Comparison of ENCODE assay signal across 10 cellular contexts in the genomic region with DNA sequence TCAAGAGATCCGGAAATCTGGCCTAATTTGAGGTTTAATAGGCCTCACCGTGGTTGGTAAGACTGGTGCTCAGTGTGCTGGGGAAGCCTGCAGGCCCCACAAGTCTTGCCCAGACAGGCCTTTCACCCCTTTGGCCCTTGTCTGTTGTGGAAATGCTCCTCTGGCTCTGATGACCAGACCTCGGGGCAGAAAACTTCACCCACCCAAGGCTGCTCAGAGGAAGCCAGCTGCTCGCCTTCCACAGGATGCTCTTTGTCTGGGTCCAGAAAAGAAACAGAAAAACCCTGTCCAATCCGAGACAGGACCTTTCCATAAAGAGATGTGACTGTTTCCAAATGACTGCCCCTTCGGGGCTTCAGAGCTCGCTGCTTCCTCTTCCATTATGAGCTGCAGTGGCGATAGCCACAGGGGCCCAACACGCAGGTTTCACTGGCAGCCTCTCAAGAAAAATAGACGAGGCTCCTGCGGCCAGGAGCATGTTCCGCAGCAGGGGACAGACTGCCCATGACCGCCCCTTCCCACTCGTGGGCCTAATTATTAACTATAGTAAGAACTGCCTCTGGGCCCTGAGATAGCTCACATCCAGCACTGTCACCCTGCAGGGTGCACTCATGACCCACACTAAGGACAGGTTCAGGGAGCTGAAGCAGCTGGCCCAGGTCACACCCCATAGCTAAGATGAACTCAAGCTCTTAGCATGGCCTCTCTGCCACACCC. TPM values are rescaled to one million over a fixed set of nuclear protein-coding genes. Genes with fewer than 3 reads are reported as not detected.
DNase-seq lines count a peak whose midpoint lies in the region; ATAC-seq and TF ChIP-seq lines count a peak whose summit lies in the region.
"Had no signal": no experiment of that assay in that cellular context is flagged by ENCODE, and none has a peak within 500 bp of the region (broad histone marks: within the 10 kb centered on the region; RNA-seq: fewer than 3 reads in every experiment).

No MANE protein-coding gene starts in this region.

- WGBS in aorta, 2 donors = 65 to 69% methylated on average over 14 of the region's 14 CpGs

- no peaks in the 10 kb centered on the region for H3K27me3 ChIP-seq in aorta (ENCODE audit: control insufficient read depth in 1 of 2, insufficient read depth in 2 of 2, low read length in 1 of 2)

- H3K4me3 Mint-ChIP-seq in activated CD4-positive, alpha-beta memory T cell treated with anti-CD3 and anti-CD28 coated beads, Interleukin-2, amount 10 ng/mL, durations not matched to agents 7 days and 5 days = no peak overlapping the region
- H3K4me3 Mint-ChIP-seq: activated naive CD8-positive, alpha-beta T cell treated with anti-CD3 and anti-CD28 coated beads, Interleukin-2, amount 10 ng/mL, durations not matched to agents 7 days and 5 days had no signal

- H3K27ac ChIP-seq in aorta (ENCODE audit: low read depth in 1 of 2, low read length in 2 of 2) = no peak overlapping the region

- TF ChIP-seq CTCF in mucosa of descending colon (IDR thresholded peaks at IDR 0.05) = no peak

- H3K9me3 ChIP-seq in mucosa of descending colon (no peaks in the 10 kb centered on the region), aorta (ENCODE audit: control insufficient read depth, low read length) (no peaks in the 10 kb centered on the region)

- DNase-seq in mucosa of descending colon (no peak), aorta (no peak), NCI-H2029 (lab: John Stamatoyannopoulos, UW) (no peak)
- DNase-seq in activated CD4-positive, alpha-beta memory T cell treated with anti-CD3 and anti-CD28 coated beads, Interleukin-2, amount 10 ng/mL, durations not matched to agents 7 days and 5 days = no peak
- DNase-seq in stimulated activated naive CD8-positive, alpha-beta T cell treated with anti-CD3 and anti-CD28 coated beads, Interleukin-15, Interleukin-2, amounts not matched to agents 100 U/mL and 50 U/mL, for 24 hours = no peak
- DNase-seq: activated naive CD8-positive, alpha-beta T cell treated with anti-CD3 and anti-CD28 coated beads, Interleukin-2, amount 10 ng/mL, durations not matched to agents 7 days and 5 days; KG1 had no signal

- POLR2A ChIA-PET in activated CD4-positive, alpha-beta memory T cell treated with anti-CD3 and anti-CD28 coated beads, Interleukin-2, amount 10 ng/mL, durations not matched to agents 7 days and 5 days (lab: Charles Lee) = interaction anchor here (1.2 kb wide), 1 partner anchor 8 kb away, joined by 4 read pairs; no protein-coding TSS in a partner anchor

- H3K36me3 Mint-ChIP-seq in activated CD4-positive, alpha-beta memory T cell treated with anti-CD3 and anti-CD28 coated beads, Interleukin-2, amount 10 ng/mL, durations not matched to agents 7 days and 5 days (ENCODE audit: low read depth) = peaks cover 28% of the 10 kb centered on the region

- no peaks in the 10 kb centered on the region for H3K4me1 ChIP-seq in mucosa of descending colon (ENCODE audit: low read depth)
- no peaks in the 10 kb centered on the region for H3K4me1 ChIP-seq in aorta (ENCODE audit: control insufficient read depth in 1 of 2, insufficient read depth in 2 of 2, low read length in 2 of 2)

- no peaks in the 10 kb centered on the region for H3K27me3 Mint-ChIP-seq in activated CD4-positive, alpha-beta memory T cell treated with anti-CD3 and anti-CD28 coated beads, Interleukin-2, amount 10 ng/mL, durations not matched to agents 7 days and 5 days
- H3K27me3 Mint-ChIP-seq: activated naive CD8-positive, alpha-beta T cell treated with anti-CD3 and anti-CD28 coated beads, Interleukin-2, amount 10 ng/mL, durations not matched to agents 7 days and 5 days had no signal

- H3K4me3 ChIP-seq in mucosa of descending colon = no peak overlapping the region
- no peak overlapping the region for H3K4me3 ChIP-seq in aorta (ENCODE audit: low read length in 2 of 2)

- H3K36me3 ChIP-seq in mucosa of descending colon (ENCODE audit: low read depth) (no peaks in the 10 kb centered on the region), aorta (ENCODE audit: control insufficient read depth in 1 of 2, insufficient read depth in 2 of 2, low read length in 1 of 2) (no peaks in the 10 kb centered on the region)

- H3K27ac Mint-ChIP-seq in activated CD4-positive, alpha-beta memory T cell treated with anti-CD3 and anti-CD28 coated beads, Interleukin-2, amount 10 ng/mL, durations not matched to agents 7 days and 5 days = no peak overlapping the region
- H3K27ac Mint-ChIP-seq: activated naive CD8-positive, alpha-beta T cell treated with anti-CD3 and anti-CD28 coated beads, Interleukin-2, amount 10 ng/mL, durations not matched to agents 7 days and 5 days had no signal

- intact Hi-C loops in mucosa of descending colon (cut with DNase I, micrococcal nuclease) (no loop called here), aorta (cut with DNase I) (no loop called here)

- H3K4me1 Mint-ChIP-seq in activated CD4-positive, alpha-beta memory T cell treated with anti-CD3 and anti-CD28 coated beads, Interleukin-2, amount 10 ng/mL, durations not matched to agents 7 days and 5 days = peaks cover 7% of the 10 kb centered on the region

- CTCF ChIA-PET in activated CD4-positive, alpha-beta memory T cell treated with anti-CD3 and anti-CD28 coated beads, Interleukin-2, amount 10 ng/mL, durations not matched to agents 7 days and 5 days (lab: Charles Lee) = interaction anchor here (1.2 to 1.8 kb wide), 2 partner anchors 9 to 49 kb away, joined by 4 to 9 read pairs; a partner anchor contains a TSS

- ATAC-seq in GM18520 (IDR thresholded peaks at IDR 0.05; ENCODE audit: unreplicated experiment) (peak; percentile 49), GM21717 (IDR thresholded peaks at IDR 0.05; ENCODE audit: unreplicated experiment) (peak; percentile 65), HG03521 (IDR thresholded peaks at IDR 0.05; ENCODE audit: unreplicated experiment) (peak; percentile 55), mucosa of descending colon (peak; percentile 35), aorta (ENCODE audit: low FRiP score) (no peak)
- no peak for ATAC-seq in stimulated activated naive CD8-positive, alpha-beta T cell treated with anti-CD3 and anti-CD28 coated beads, Interleukin-15, Interleukin-2, amounts not matched to agents 100 U/mL and 50 U/mL, for 24 hours

- no peaks in the 10 kb centered on the region for H3K9me3 Mint-ChIP-seq in activated CD4-positive, alpha-beta memory T cell treated with anti-CD3 and anti-CD28 coated beads, Interleukin-2, amount 10 ng/mL, durations not matched to agents 7 days and 5 days
- H3K9me3 Mint-ChIP-seq: activated naive CD8-positive, alpha-beta T cell treated with anti-CD3 and anti-CD28 coated beads, Interleukin-2, amount 10 ng/mL, durations not matched to agents 7 days and 5 days had no signal

RNA-seq across cellular contexts. Expression of a gene that starts 6.8 kb away (rescaled TPM):
- under 1 TPM; 0.29 to 0.35 (median 0.29) TPM for total RNA-seq in mucosa of descending colon
- total RNA-seq in aorta = under 1 TPM; 0.36 to 0.39 TPM
- polyA plus RNA-seq in aorta = under 1 TPM; 0.38 to 0.90 TPM
- total RNA-seq in activated CD4-positive, alpha-beta memory T cell treated with anti-CD3 and anti-CD28 coated beads, Interleukin-2, amount 10 ng/mL, durations not matched to agents 7 days and 5 days = under 1 TPM; 0.55 to 0.68 TPM

RNA-seq across cellular contexts. Expression of a gene that starts 18.1 kb away (rescaled TPM):
- total RNA-seq in mucosa of descending colon = 100 to 1,000 TPM; 207 to 396 (median 239) TPM
- total RNA-seq in aorta = 100 to 1,000 TPM; 362 to 395 TPM
- polyA plus RNA-seq in aorta = 100 to 1,000 TPM; 293 to 699 TPM
- total RNA-seq in activated CD4-positive, alpha-beta memory T cell treated with anti-CD3 and anti-CD28 coated beads, Interleukin-2, amount 10 ng/mL, durations not matched to agents 7 days and 5 days = 100 to 1,000 TPM; 392 to 410 TPM

RNA-seq across cellular contexts. Expression of a gene that starts 48.9 kb away (rescaled TPM):
- total RNA-seq in mucosa of descending colon = 100 to 1,000 TPM; 110 to 122 (median 118) TPM
- total RNA-seq in aorta = 100 to 1,000 TPM; 122 to 153 TPM
- 10 to 100 TPM; 54.6 to 57.7 TPM for polyA plus RNA-seq in aorta
- total RNA-seq in activated CD4-positive, alpha-beta memory T cell treated with anti-CD3 and anti-CD28 coated beads, Interleukin-2, amount 10 ng/mL, durations not matched to agents 7 days and 5 days = 100 to 1,000 TPM; 115 to 129 TPM

RNA-seq across cellular contexts. Expression of a gene that starts 51.1 kb away (rescaled TPM):
- total RNA-seq in mucosa of descending colon (10 to 100 TPM; 49.7 to 94.5 (median 78.9) TPM), aorta (10 to 100 TPM; 23.2 to 27.4 TPM)
- 10 to 100 TPM; 24.1 to 81.9 TPM for polyA plus RNA-seq in aorta
- total RNA-seq in activated CD4-positive, alpha-beta memory T cell treated with anti-CD3 and anti-CD28 coated beads, Interleukin-2, amount 10 ng/mL, durations not matched to agents 7 days and 5 days = 10 to 100 TPM; 74.4 to 85.0 TPM

Comparison
In these comparisons a context has a peak if more than half of its experiments do, and no peak if none do; other contexts are left out.
1. ATAC-seq: peak in GM18520 (single experiment), GM21717 (single experiment), HG03521 (single experiment) and mucosa of descending colon (single experiment); none in aorta (single experiment) and stimulated activated naive CD8-positive, alpha-beta T cell treated with anti-CD3 and anti-CD28 coated beads, Interleukin-15, Interleukin-2, amounts not matched to agents 100 U/mL and 50 U/mL, for 24 hours (single experiment).